ENCODE assay signal across 1 cellular context in the genomic region with DNA sequence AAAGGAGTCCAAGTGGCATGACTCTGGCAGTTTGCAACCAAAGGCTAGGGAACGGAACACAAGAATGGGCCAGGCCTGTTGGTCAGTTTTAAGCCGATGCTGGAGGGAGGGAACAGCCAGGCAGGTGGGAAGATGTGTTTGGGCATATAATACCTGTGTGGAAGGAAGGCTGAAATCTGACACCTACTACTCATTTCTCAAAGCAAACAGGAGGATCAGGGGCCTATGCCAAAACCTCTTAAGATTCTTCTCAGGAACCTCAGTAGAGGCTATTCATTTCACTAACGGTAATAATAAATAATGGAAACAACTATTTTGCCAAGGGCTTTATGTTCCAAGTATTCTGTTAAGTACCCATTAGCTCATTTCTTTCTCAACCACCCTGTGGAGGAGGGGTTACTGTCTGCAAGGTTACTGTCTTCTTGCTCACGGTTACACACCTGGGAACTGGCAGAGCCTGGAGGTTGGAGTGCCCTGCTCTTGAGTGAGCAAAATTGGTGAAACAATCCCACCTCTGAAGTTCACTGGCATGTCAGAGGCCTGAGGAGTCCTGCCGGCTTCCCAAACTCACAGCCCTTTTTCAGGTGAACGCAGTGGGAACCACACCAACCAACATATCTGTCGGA.
TF ChIP-seq lines count a peak whose summit lies in the region.

No MANE protein-coding gene starts in this region.

TF ChIP-seq in HepG2, 621 proteins besides CTCF, POLR2A, EP300 and RAD21 (continued from another document):
- no peak for TF ChIP-seq ZNF501 (CRISPR knock-in tag; IDR thresholded peaks at IDR 0.05)
- TF ChIP-seq ZNF574 (CRISPR knock-in tag; IDR thresholded peaks at IDR 0.05) = 0 out of 2 replicates have a peak, but pooled peaks have one; percentile 11
- TF ChIP-seq PRDM10 (CRISPR knock-in tag; IDR thresholded peaks at IDR 0.05; ENCODE audit: low read depth) = no peak
- no peak for TF ChIP-seq FUBP1 (CRISPR knock-in tag; IDR thresholded peaks at IDR 0.05; ENCODE audit: borderline replicate concordance)
- TF ChIP-seq ZNF329 (CRISPR knock-in tag; IDR thresholded peaks at IDR 0.05; ENCODE audit: low read depth) = no peak
